18 cellular contexts compared by ENCODE assay signal in genomic region chr7:127888411-127888810, GRCh38.
"Had no signal": no experiment of that assay in that cellular context is flagged by ENCODE, and none has a peak within 500 bp of the region (broad histone marks: within the 10 kb centered on the region; RNA-seq: fewer than 3 reads in every experiment).

No MANE protein-coding gene starts in this region.

- H3K27ac ChIP-seq: breast epithelium, left lung, suprapubic skin, transverse colon, vagina had no signal

- H3K27me3 Mint-ChIP-seq: activated B cell treated with CpG ODN at 0.5 μM for 24 hours; activated CD4-positive, alpha-beta memory T cell treated with anti-CD3 and anti-CD28 coated beads for 36 hours; activated naive CD8-positive, alpha-beta T cell treated with anti-CD3 and anti-CD28 coated beads, Interleukin-2, amount 10 ng/mL, durations not matched to agents 7 days and 5 days; activated T-helper 17 cell treated with anti-CD3 and anti-CD28 coated beads, Interleukin-2, amount 50 U/mL, for 72 hours; stimulated activated naive CD8-positive, alpha-beta T cell treated with anti-CD3 and anti-CD28 coated beads, Interleukin-15, amount 100 ng/mL, for 72 hours had no signal

- H3K36me3 ChIP-seq: breast epithelium had no signal

- H3K4me3 Mint-ChIP-seq: activated B cell treated with CpG ODN at 0.5 μM for 24 hours; activated CD4-positive, alpha-beta memory T cell treated with anti-CD3 and anti-CD28 coated beads for 36 hours; activated naive CD8-positive, alpha-beta T cell treated with anti-CD3 and anti-CD28 coated beads, Interleukin-2, amount 10 ng/mL, durations not matched to agents 7 days and 5 days; activated T-helper 17 cell treated with anti-CD3 and anti-CD28 coated beads, Interleukin-2, amount 50 U/mL, for 72 hours; neural crest cell; stimulated activated naive CD8-positive, alpha-beta T cell treated with anti-CD3 and anti-CD28 coated beads, Interleukin-15, amount 100 ng/mL, for 72 hours; T-helper 2 cell treated with Interferon-gamma antibody and Interleukin-4, amounts not matched to agents 5 μg/mL and 100 μg/mL, for 36 hours had no signal

- H3K9me3 ChIP-seq: breast epithelium, left lung, suprapubic skin, transverse colon, vagina had no signal

- H3K4me3 ChIP-seq: breast epithelium, left lung, suprapubic skin, transverse colon, vagina had no signal

- H3K9me3 Mint-ChIP-seq: activated CD4-positive, alpha-beta memory T cell treated with anti-CD3 and anti-CD28 coated beads for 36 hours; activated naive CD8-positive, alpha-beta T cell treated with anti-CD3 and anti-CD28 coated beads, Interleukin-2, amount 10 ng/mL, durations not matched to agents 7 days and 5 days; activated T-helper 17 cell treated with anti-CD3 and anti-CD28 coated beads, Interleukin-2, amount 50 U/mL, for 72 hours; neural crest cell; stimulated activated naive CD8-positive, alpha-beta T cell treated with anti-CD3 and anti-CD28 coated beads, Interleukin-15, amount 100 ng/mL, for 72 hours; T-helper 2 cell treated with Interferon-gamma antibody and Interleukin-4, amounts not matched to agents 5 μg/mL and 100 μg/mL, for 36 hours had no signal

- H3K27ac Mint-ChIP-seq: activated B cell treated with CpG ODN at 0.5 μM for 24 hours; activated CD4-positive, alpha-beta memory T cell treated with anti-CD3 and anti-CD28 coated beads for 36 hours; activated naive CD8-positive, alpha-beta T cell treated with anti-CD3 and anti-CD28 coated beads, Interleukin-2, amount 10 ng/mL, durations not matched to agents 7 days and 5 days; activated T-helper 17 cell treated with anti-CD3 and anti-CD28 coated beads, Interleukin-2, amount 50 U/mL, for 72 hours; stimulated activated naive CD8-positive, alpha-beta T cell treated with anti-CD3 and anti-CD28 coated beads, Interleukin-15, amount 100 ng/mL, for 72 hours; T-helper 2 cell treated with Interferon-gamma antibody and Interleukin-4, amounts not matched to agents 5 μg/mL and 100 μg/mL, for 36 hours had no signal

- ATAC-seq: activated T-helper 17 cell treated with anti-CD3 and anti-CD28 coated beads, Interleukin-2, amount 50 U/mL, for 72 hours; left lung; stimulated activated naive CD8-positive, alpha-beta T cell treated with anti-CD3 and anti-CD28 coated beads, Interleukin-15, amount 100 ng/mL, for 72 hours had no signal

- H3K27me3 ChIP-seq: breast epithelium, left lung, suprapubic skin, transverse colon, vagina had no signal

- H3K4me1 ChIP-seq: breast epithelium had no signal

- DNase-seq: activated B cell treated with CpG ODN at 0.5 μM for 24 hours; activated CD4-positive, alpha-beta memory T cell treated with anti-CD3 and anti-CD28 coated beads for 36 hours; activated CD4-positive, alpha-beta T cell treated with anti-CD3 and anti-CD28 coated beads for 4 hours; activated naive CD4-positive, alpha-beta T cell; activated naive CD8-positive, alpha-beta T cell treated with anti-CD3 and anti-CD28 coated beads, Interleukin-2, amount 10 ng/mL, durations not matched to agents 7 days and 5 days; activated T-cell treated with anti-CD3 and anti-CD28 coated beads for 4 hours; anterior cingulate cortex; hypothalamus; kidney; left lung; stimulated activated naive CD8-positive, alpha-beta T cell treated with anti-CD3 and anti-CD28 coated beads, Interleukin-15, amount 100 ng/mL, for 72 hours; transverse colon had no signal

- H3K4me1 Mint-ChIP-seq: activated B cell treated with CpG ODN at 0.5 μM for 24 hours; activated naive CD8-positive, alpha-beta T cell treated with anti-CD3 and anti-CD28 coated beads, Interleukin-2, amount 10 ng/mL, durations not matched to agents 7 days and 5 days had no signal
